Comparison of ENCODE assay signal across 1 cellular context in genomic region chr2:135843671-135844070, GRCh38.
TF ChIP-seq lines count a peak whose summit lies in the region.

No MANE protein-coding gene starts in this region.

TF ChIP-seq in HepG2, 621 proteins besides CTCF, POLR2A, EP300 and RAD21:
- TF ChIP-seq ZNF792 (CRISPR knock-in tag; IDR thresholded peaks at IDR 0.05) (no peak), ZNF30 (CRISPR knock-in tag; IDR thresholded peaks at IDR 0.05) (no peak), ZNF841 (CRISPR knock-in tag; IDR thresholded peaks at IDR 0.05; ENCODE audit: borderline replicate concordance) (no peak), ELF1 (CRISPR knock-in tag; IDR thresholded peaks at IDR 0.05) (no peak), ZNF724P (CRISPR knock-in tag; IDR thresholded peaks at IDR 0.05; ENCODE audit: borderline replicate concordance) (no peak), ONECUT2 (CRISPR knock-in tag; IDR thresholded peaks at IDR 0.05) (no peak), PAX8 (CRISPR knock-in tag; IDR thresholded peaks at IDR 0.05; ENCODE audit: borderline replicate concordance) (no peak), ZNF775 (CRISPR knock-in tag; IDR thresholded peaks at IDR 0.05; ENCODE audit: borderline replicate concordance) (no peak), TOPORS (CRISPR knock-in tag; IDR thresholded peaks at IDR 0.05) (no peak), REPIN1 (CRISPR knock-in tag; IDR thresholded peaks at IDR 0.05; ENCODE audit: borderline replicate concordance, low read depth) (no peak), FOXA3 (CRISPR knock-in tag; IDR thresholded peaks at IDR 0.05) (no peak), GABPA (IDR thresholded peaks at IDR 0.05; ENCODE audit: low read depth, low read length) (no peak), GABPA (CRISPR knock-in tag; IDR thresholded peaks at IDR 0.05; ENCODE audit: low read depth) (no peak), ZNF292 (CRISPR knock-in tag; IDR thresholded peaks at IDR 0.05; ENCODE audit: borderline replicate concordance, low read depth) (no peak), RFX3 (CRISPR knock-in tag; IDR thresholded peaks at IDR 0.05) (no peak), RARA (CRISPR knock-in tag; IDR thresholded peaks at IDR 0.05) (no peak)
- TF ChIP-seq, protein P1, sequence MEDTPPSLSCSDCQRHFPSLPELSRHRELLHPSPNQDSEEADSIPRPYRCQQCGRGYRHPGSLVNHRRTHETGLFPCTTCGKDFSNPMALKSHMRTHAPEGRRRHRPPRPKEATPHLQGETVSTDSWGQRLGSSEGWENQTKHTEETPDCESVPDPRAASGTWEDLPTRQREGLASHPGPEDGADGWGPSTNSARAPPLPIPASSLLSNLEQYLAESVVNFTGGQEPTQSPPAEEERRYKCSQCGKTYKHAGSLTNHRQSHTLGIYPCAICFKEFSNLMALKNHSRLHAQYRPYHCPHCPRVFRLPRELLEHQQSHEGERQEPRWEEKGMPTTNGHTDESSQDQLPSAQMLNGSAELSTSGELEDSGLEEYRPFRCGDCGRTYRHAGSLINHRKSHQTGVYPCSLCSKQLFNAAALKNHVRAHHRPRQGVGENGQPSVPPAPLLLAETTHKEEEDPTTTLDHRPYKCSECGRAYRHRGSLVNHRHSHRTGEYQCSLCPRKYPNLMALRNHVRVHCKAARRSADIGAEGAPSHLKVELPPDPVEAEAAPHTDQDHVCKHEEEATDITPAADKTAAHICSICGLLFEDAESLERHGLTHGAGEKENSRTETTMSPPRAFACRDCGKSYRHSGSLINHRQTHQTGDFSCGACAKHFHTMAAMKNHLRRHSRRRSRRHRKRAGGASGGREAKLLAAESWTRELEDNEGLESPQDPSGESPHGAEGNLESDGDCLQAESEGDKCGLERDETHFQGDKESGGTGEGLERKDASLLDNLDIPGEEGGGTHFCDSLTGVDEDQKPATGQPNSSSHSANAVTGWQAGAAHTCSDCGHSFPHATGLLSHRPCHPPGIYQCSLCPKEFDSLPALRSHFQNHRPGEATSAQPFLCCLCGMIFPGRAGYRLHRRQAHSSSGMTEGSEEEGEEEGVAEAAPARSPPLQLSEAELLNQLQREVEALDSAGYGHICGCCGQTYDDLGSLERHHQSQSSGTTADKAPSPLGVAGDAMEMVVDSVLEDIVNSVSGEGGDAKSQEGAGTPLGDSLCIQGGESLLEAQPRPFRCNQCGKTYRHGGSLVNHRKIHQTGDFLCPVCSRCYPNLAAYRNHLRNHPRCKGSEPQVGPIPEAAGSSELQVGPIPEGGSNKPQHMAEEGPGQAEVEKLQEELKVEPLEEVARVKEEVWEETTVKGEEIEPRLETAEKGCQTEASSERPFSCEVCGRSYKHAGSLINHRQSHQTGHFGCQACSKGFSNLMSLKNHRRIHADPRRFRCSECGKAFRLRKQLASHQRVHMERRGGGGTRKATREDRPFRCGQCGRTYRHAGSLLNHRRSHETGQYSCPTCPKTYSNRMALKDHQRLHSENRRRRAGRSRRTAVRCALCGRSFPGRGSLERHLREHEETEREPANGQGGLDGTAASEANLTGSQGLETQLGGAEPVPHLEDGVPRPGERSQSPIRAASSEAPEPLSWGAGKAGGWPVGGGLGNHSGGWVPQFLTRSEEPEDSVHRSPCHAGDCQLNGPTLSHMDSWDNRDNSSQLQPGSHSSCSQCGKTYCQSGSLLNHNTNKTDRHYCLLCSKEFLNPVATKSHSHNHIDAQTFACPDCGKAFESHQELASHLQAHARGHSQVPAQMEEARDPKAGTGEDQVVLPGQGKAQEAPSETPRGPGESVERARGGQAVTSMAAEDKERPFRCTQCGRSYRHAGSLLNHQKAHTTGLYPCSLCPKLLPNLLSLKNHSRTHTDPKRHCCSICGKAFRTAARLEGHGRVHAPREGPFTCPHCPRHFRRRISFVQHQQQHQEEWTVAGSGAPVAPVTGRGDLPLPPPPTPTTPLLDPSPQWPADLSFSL (CRISPR knock-in tag; IDR thresholded peaks at IDR 0.05) = no peak
